In the genomic region with DNA sequence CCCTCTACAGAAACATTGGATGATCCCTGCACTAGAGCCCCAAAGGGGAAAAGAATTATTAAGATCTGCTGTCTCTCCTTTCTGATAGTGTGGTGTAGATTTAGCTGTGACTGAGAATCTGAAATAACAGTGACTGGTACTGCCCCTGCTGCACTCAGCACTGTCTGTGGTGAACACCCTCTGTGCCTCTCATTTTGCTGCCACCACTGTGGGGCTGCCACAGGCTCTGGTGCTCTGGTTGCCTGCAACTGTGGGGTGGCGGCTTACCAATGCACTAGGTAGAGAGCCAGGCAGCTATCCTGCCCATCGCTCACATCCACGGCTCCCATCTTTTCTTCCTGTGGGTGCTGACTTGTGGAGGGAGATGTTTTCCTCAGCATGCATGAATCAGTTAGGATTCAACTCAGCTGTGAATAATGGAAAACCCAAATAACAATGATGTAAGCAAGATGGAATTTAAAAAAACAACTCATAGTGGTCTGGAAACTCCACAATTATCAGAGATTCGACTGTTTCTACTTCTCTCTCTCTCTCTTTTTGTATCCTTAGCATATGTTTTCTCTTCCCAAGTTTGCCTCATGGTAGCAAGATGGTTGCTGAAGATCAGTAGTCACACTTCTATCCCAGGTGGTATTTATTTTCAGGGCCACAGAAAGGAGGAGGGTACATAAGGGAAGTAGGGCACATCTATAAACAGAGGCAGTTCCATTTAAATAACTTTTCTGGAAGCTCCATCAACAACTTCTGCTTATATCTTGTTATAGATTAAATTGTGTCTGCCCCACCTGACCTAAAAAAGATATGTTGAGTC, we compare ENCODE assay signal across 23 cellular contexts.
DNase-seq lines count a peak whose midpoint lies in the region; FAIRE-seq and TF ChIP-seq lines count a peak whose summit lies in the region.
"Had no signal": no experiment of that assay in that cellular context is flagged by ENCODE, and none has a peak within 500 bp of the region (broad histone marks: within the 10 kb centered on the region; RNA-seq: fewer than 3 reads in every experiment).

No MANE protein-coding gene starts in this region.

- peak overlapping the region; percentile 52 for H3K27ac ChIP-seq in astrocyte (ENCODE audit: low read depth, low read length)
- H3K27ac ChIP-seq: esophagus squamous epithelium, heart right ventricle, lower lobe of right lung, thoracic aorta had no signal

- H3K27me3 Mint-ChIP-seq in HFFc6 (ENCODE audit: insufficient read depth) (no peaks in the 10 kb centered on the region; the same call in 1 of the 2 replicates), astrocyte (ENCODE audit: low read depth, unreplicated experiment) (peaks cover 1% of the 10 kb centered on the region)

- H3K36me3 Mint-ChIP-seq in HFFc6 (ENCODE audit: low read depth) (no peaks in the 10 kb centered on the region), astrocyte (ENCODE audit: low read depth, unreplicated experiment) (no peaks in the 10 kb centered on the region)
- H3K36me3 Mint-ChIP-seq: activated naive CD8-positive, alpha-beta T cell treated with anti-CD3 and anti-CD28 coated beads, Interleukin-2, amount 10 ng/mL, durations not matched to agents 7 days and 5 days; IgD-negative memory B cell had no signal

- H3K4me1 Mint-ChIP-seq in HFFc6 (ENCODE audit: low read depth) (peaks cover 38% of the 10 kb centered on the region), astrocyte (ENCODE audit: low read depth, unreplicated experiment) (peaks cover 20% of the 10 kb centered on the region)
- H3K4me1 Mint-ChIP-seq: central memory CD8-positive, alpha-beta T cell had no signal

- peak; percentile 42 for DNase-seq in AG08395 (ENCODE audit: low spot score)
- peak; percentile 47 for DNase-seq in HFFc6
- DNase-seq in astrocyte (ENCODE audit: low read depth): peak; percentile 79
- peak; percentile 79 for DNase-seq in hepatic stellate cell (ENCODE audit: low spot score)
- no peak for DNase-seq in NCI-H2227 (lab: John Stamatoyannopoulos, UW; ENCODE audit: unreplicated experiment)
- no peak for DNase-seq in inferior parietal cortex (ENCODE audit: extremely low spot score)
- DNase-seq in GDM1 (lab: John Stamatoyannopoulos, UW): no peak
- no peak for DNase-seq in NCI-H146 (lab: John Stamatoyannopoulos, UW)
- DNase-seq: activated naive CD8-positive, alpha-beta T cell treated with anti-CD3 and anti-CD28 coated beads, Interleukin-2, amount 10 ng/mL, durations not matched to agents 7 days and 5 days; DMS79; effector CD4-positive, alpha-beta T cell; esophagus squamous epithelium; H9; heart right ventricle; lower lobe of right lung; NCI-H187 treated with DMSO at 0.1 percent for 48 hours; NCI-H345; nucleus accumbens; T1000 had no signal

- TF ChIP-seq CTCF in HFFc6 (IDR thresholded peaks at IDR 0.05) (no peak), astrocyte (IDR thresholded peaks at IDR 0.05; ENCODE audit: insufficient read depth, low read depth, low read length) (no peak)

- no peaks in the 10 kb centered on the region for H3K79me2 ChIP-seq in astrocyte (ENCODE audit: insufficient read depth, low read length)

- FAIRE-seq in astrocyte (lab: Jason Lieb, UNC): no peak
- FAIRE-seq: islet of Langerhans had no signal

- peaks cover 15% of the 10 kb centered on the region for H3K4me1 ChIP-seq in astrocyte (ENCODE audit: insufficient read depth, low read length)
- H3K4me1 ChIP-seq: lower lobe of right lung had no signal

- no peaks in the 10 kb centered on the region for H3K9me3 ChIP-seq in astrocyte (ENCODE audit: insufficient read depth, low read depth, low read length)
- H3K9me3 ChIP-seq: esophagus squamous epithelium, heart right ventricle, lower lobe of right lung, thoracic aorta had no signal

- H3K27me3 ChIP-seq in astrocyte (ENCODE audit: insufficient read depth, low read length): no peaks in the 10 kb centered on the region

- peak overlapping the region; percentile 62 for H2AFZ ChIP-seq in astrocyte (ENCODE audit: low read depth, low read length)

- peak overlapping the region; percentile 63 for H3K4me2 ChIP-seq in astrocyte (ENCODE audit: low read length)

- no peaks in the 10 kb centered on the region; the same call in 1 of the 2 replicates for H3K9me3 Mint-ChIP-seq in HFFc6
- H3K9me3 Mint-ChIP-seq in astrocyte (ENCODE audit: unreplicated experiment): no peaks in the 10 kb centered on the region
- H3K9me3 Mint-ChIP-seq: activated naive CD8-positive, alpha-beta T cell treated with anti-CD3 and anti-CD28 coated beads, Interleukin-2, amount 10 ng/mL, durations not matched to agents 7 days and 5 days; central memory CD8-positive, alpha-beta T cell; IgD-negative memory B cell had no signal

- peak overlapping the region; percentile 47 for H3K9ac ChIP-seq in astrocyte (ENCODE audit: low read length)

- no peak overlapping the region for H3K4me3 Mint-ChIP-seq in HFFc6
- H3K4me3 Mint-ChIP-seq in astrocyte (ENCODE audit: unreplicated experiment): no peak overlapping the region
- H3K4me3 Mint-ChIP-seq: activated naive CD8-positive, alpha-beta T cell treated with anti-CD3 and anti-CD28 coated beads, Interleukin-2, amount 10 ng/mL, durations not matched to agents 7 days and 5 days; central memory CD8-positive, alpha-beta T cell; H9; IgD-negative memory B cell had no signal

- no peak overlapping the region for H3K4me3 ChIP-seq in astrocyte (ENCODE audit: insufficient read depth, low read depth, low read length)
- H3K4me3 ChIP-seq: esophagus squamous epithelium, heart right ventricle, lower lobe of right lung, thoracic aorta had no signal

- H3K27ac Mint-ChIP-seq in HFFc6 (peak overlapping the region; percentile 47), astrocyte (ENCODE audit: unreplicated experiment) (no peak overlapping the region)
- H3K27ac Mint-ChIP-seq: activated naive CD8-positive, alpha-beta T cell treated with anti-CD3 and anti-CD28 coated beads, Interleukin-2, amount 10 ng/mL, durations not matched to agents 7 days and 5 days; H9; IgD-negative memory B cell had no signal

- H4K20me1 ChIP-seq in astrocyte (ENCODE audit: insufficient read depth, low read length): no peaks in the 10 kb centered on the region

- no peaks in the 10 kb centered on the region for H3K36me3 ChIP-seq in astrocyte (ENCODE audit: insufficient read depth, low read length)
- H3K36me3 ChIP-seq: esophagus squamous epithelium, heart right ventricle, lower lobe of right lung, thoracic aorta had no signal

Comparison
In these comparisons a context has a peak if more than half of its experiments do, and no peak if none do; other contexts are left out.
1. DNase-seq: peak in AG08395 (single experiment), HFFc6 (single experiment), astrocyte (single experiment) and hepatic stellate cell (single experiment); none in NCI-H2227 (single experiment), inferior parietal cortex (single experiment), GDM1 (single experiment) and NCI-H146 (single experiment).